Comparison of ENCODE assay signal across 19 cellular contexts in genomic region chr1:159939603-159940002, GRCh38. TPM values are rescaled to one million over a fixed set of nuclear protein-coding genes. Genes with fewer than 3 reads are reported as not detected.
DNase-seq lines count a peak whose midpoint lies in the region; ATAC-seq and TF ChIP-seq lines count a peak whose summit lies in the region.
"Had no signal": no experiment of that assay in that cellular context is flagged by ENCODE, and none has a peak within 500 bp of the region (broad histone marks: within the 10 kb centered on the region; RNA-seq: fewer than 3 reads in every experiment).

No MANE protein-coding gene starts in this region.

- peak; percentile 23 for DNase-seq in NCI-H82 (lab: John Stamatoyannopoulos, UW)
- DNase-seq in NCI-H82 treated with DMSO at 0.1 percent for 48 hours (lab: John Stamatoyannopoulos, UW; ENCODE audit: unreplicated experiment): no peak
- peak; percentile 56 for DNase-seq in epithelial cell of esophagus (ENCODE audit: low read depth)
- DNase-seq in mucosa of descending colon: peak in 1 of 3 donors; percentile 52
- DNase-seq in type B pancreatic cell (ENCODE audit: extremely low spot score, unreplicated experiment): no peak
- no peak for DNase-seq in CD1c-positive myeloid dendritic cell (ENCODE audit: extremely low spot score)
- DNase-seq in NCI-H1105 treated with DMSO at 0.1 percent for 48 hours (lab: John Stamatoyannopoulos, UW): no peak
- DNase-seq in effector CD4-positive, alpha-beta T cell: no peak
- DNase-seq: BE2C, DMS79 treated with DMSO at 0.1 percent for 48 hours, HFFc6, KBM-7, NCI-H1694 treated with DMSO at 0.1 percent for 48 hours, NCI-H510A, NCI-H748 treated with DMSO at 0.1 percent for 48 hours, SHP77 treated with DMSO at 0.1 percent for 48 hours, SK-N-SH had no signal

- intact Hi-C loops in mucosa of descending colon (cut with DNase I, micrococcal nuclease): loop anchor here in 1 of 2 donors (5.0 kb wide), 1 partner anchor 68 kb away; no protein-coding TSS in a partner anchor

- H3K36me3 Mint-ChIP-seq in type B pancreatic cell: peaks cover 10% of the 10 kb centered on the region

- H3K27ac Mint-ChIP-seq in type B pancreatic cell: peak overlapping the region; percentile 39
- H3K27ac Mint-ChIP-seq: HFFc6 had no signal

- ATAC-seq in mucosa of descending colon: peak; percentile 60

- no peak overlapping the region for H3K4me3 ChIP-seq in epithelial cell of esophagus (ENCODE audit: low read length)
- no peak overlapping the region for H3K4me3 ChIP-seq in mucosa of descending colon

- H3K4me1 Mint-ChIP-seq in type B pancreatic cell (ENCODE audit: unreplicated experiment): peaks cover 60% of the 10 kb centered on the region

- H3K9me3 ChIP-seq in mucosa of descending colon: no peaks in the 10 kb centered on the region
- H3K9me3 ChIP-seq: BE2C, SK-N-SH had no signal

- H3K36me3 ChIP-seq in mucosa of descending colon (ENCODE audit: low read depth): no peaks in the 10 kb centered on the region
- H3K36me3 ChIP-seq: BE2C had no signal

- H3K4me1 ChIP-seq in mucosa of descending colon (ENCODE audit: low read depth): peaks cover 46% of the 10 kb centered on the region

- no peaks in the 10 kb centered on the region for H3K9me3 Mint-ChIP-seq in type B pancreatic cell
- H3K9me3 Mint-ChIP-seq: HFFc6 had no signal

- no peaks in the 10 kb centered on the region for H3K27me3 Mint-ChIP-seq in type B pancreatic cell

- TF ChIP-seq CTCF in epithelial cell of esophagus (IDR thresholded peaks at IDR 0.05; ENCODE audit: insufficient read depth, low read depth, low read length, missing control alignments) (no peak), mucosa of descending colon (IDR thresholded peaks at IDR 0.05) (no peak), type B pancreatic cell (conservative IDR thresholded peaks at IDR 0.05) (no peak)

- no peak overlapping the region for H3K4me3 Mint-ChIP-seq in type B pancreatic cell
- H3K4me3 Mint-ChIP-seq: HFFc6 had no signal

RNA-seq across cellular contexts. Expression of gene IGSF9, which starts 5.8 kb away (rescaled TPM):
- total RNA-seq in mucosa of descending colon (10 to 100 TPM; 21.5 to 70.8 (median 25.9) TPM), type B pancreatic cell (ENCODE audit: low replicate concordance) (36.4 and 44.3 TPM in 2 replicates)
- total RNA-seq: HFFc6, RPMI7951 had no signal

RNA-seq across cellular contexts. Expression of gene TAGLN2, which starts 14.3 kb away (rescaled TPM):
- 100 to 1,000 TPM; 137 to 296 (median 264) TPM for total RNA-seq in mucosa of descending colon
- 138 and 208 TPM in 2 replicates for total RNA-seq in type B pancreatic cell (ENCODE audit: low replicate concordance)

RNA-seq across cellular contexts. Expression of gene SLAMF9, which starts 14.4 kb away (rescaled TPM):
- total RNA-seq in mucosa of descending colon: not detected
- not detected in 2 replicates for total RNA-seq in type B pancreatic cell (ENCODE audit: low replicate concordance)
- total RNA-seq: H1 had no signal

RNA-seq across cellular contexts. Expression of gene CFAP45, which starts 39.6 kb away (rescaled TPM):
- total RNA-seq in mucosa of descending colon: under 1 TPM in 2 of 3 donors, not detected in 1; 0.36 to 0.57 TPM
- 1.0 and 2.8 TPM in 2 replicates for total RNA-seq in type B pancreatic cell (ENCODE audit: low replicate concordance)
- total RNA-seq: H1 had no signal

Comparison
In these comparisons a context has a peak if more than half of its experiments do, and no peak if none do; other contexts are left out.
1. DNase-seq: peak in NCI-H82 (single experiment) and epithelial cell of esophagus (single experiment); none in NCI-H82 treated with DMSO at 0.1 percent for 48 hours (single experiment), type B pancreatic cell (single experiment), CD1c-positive myeloid dendritic cell (single experiment), NCI-H1105 treated with DMSO at 0.1 percent for 48 hours (single experiment) and effector CD4-positive, alpha-beta T cell (single experiment).